Comparison of ENCODE assay signal across 20 cellular contexts in genomic region chr15:34889486-34889885, GRCh38.
A peak's percentile ranks its signal among the peaks of the same experiment; 100 is the strongest.
DNase-seq lines count a peak whose midpoint lies in the region; FAIRE-seq and TF ChIP-seq lines count a peak whose summit lies in the region.
"Had no signal": no experiment of that assay in that cellular context is flagged by ENCODE, and none has a peak within 500 bp of the region (broad histone marks: within the 10 kb centered on the region; RNA-seq: fewer than 3 reads in every experiment).

No MANE protein-coding gene starts in this region.

- intact Hi-C loops in MCF 10A (cut with micrococcal nuclease): no loop called here
- intact Hi-C loops in breast epithelium (cut with DNase I; ENCODE audit: low total_unique reads): no loop called here

- no peaks in the 10 kb centered on the region for H3K4me1 Mint-ChIP-seq in MCF 10A (ENCODE audit: insufficient read depth, unreplicated experiment)

- peaks cover 7% of the 10 kb centered on the region for H3K36me3 ChIP-seq in breast epithelium
- peaks cover 10% of the 10 kb centered on the region in 2 donors for H3K36me3 ChIP-seq in small intestine (ENCODE audit: control insufficient read depth in 2 of 2, insufficient read depth in 2 of 2, low read length in 2 of 2)

- H3K36me3 Mint-ChIP-seq in MCF 10A (ENCODE audit: insufficient read depth, unreplicated experiment): peaks cover 77% of the 10 kb centered on the region

- no peak overlapping the region for H3K27ac Mint-ChIP-seq in MCF 10A (ENCODE audit: low read depth, unreplicated experiment)
- H3K27ac Mint-ChIP-seq: H9 had no signal

- H3K27me3 ChIP-seq in breast epithelium: no peaks in the 10 kb centered on the region
- no peaks in the 10 kb centered on the region for H3K27me3 ChIP-seq in small intestine (ENCODE audit: control insufficient read depth in 2 of 2, insufficient read depth in 2 of 2, low read length in 2 of 2)
- H3K27me3 ChIP-seq: BLaER1 treated with 17β-estradiol and CSF1 and Interleukin-3, amounts not matched to agents 10 nM and 100 nM; SJSA1 had no signal

- no peak overlapping the region for H3K4me3 Mint-ChIP-seq in MCF 10A (ENCODE audit: unreplicated experiment)
- H3K4me3 Mint-ChIP-seq: H9 had no signal

- TF ChIP-seq CTCF in MCF 10A (IDR thresholded peaks at IDR 0.05; ENCODE audit: unreplicated experiment) (no peak), breast epithelium (IDR thresholded peaks at IDR 0.05) (no peak)

- H3K27me3 Mint-ChIP-seq in MCF 10A (ENCODE audit: insufficient read depth, unreplicated experiment): no peaks in the 10 kb centered on the region

- H3K9me3 Mint-ChIP-seq in MCF 10A (ENCODE audit: unreplicated experiment): peaks cover 17% of the 10 kb centered on the region

- 87 to 94% (median 94%) methylated on average over 7 of the region's 7 CpGs for WGBS in small intestine, 3 donors

- POLR2A ChIA-PET in MCF 10A (lab: Yijun Ruan, JAX) (interaction anchor here (0.7 to 1.2 kb wide), 2 partner anchors 14 to 18 kb away, joined by 3 to 4 read pairs; no protein-coding TSS in a partner anchor), HEK293T (lab: Yijun Ruan, JAX) (no interaction called here)

- H3K27ac ChIP-seq in breast epithelium: no peak overlapping the region
- no peak overlapping the region for H3K27ac ChIP-seq in small intestine (ENCODE audit: low read depth in 1 of 2, low read length in 1 of 2)
- H3K27ac ChIP-seq: 22Rv1; BLaER1 treated with 17β-estradiol and CSF1 and Interleukin-3, amounts not matched to agents 10 nM and 100 nM; RWPE1 had no signal

- CTCF ChIA-PET in MCF 10A (lab: Yijun Ruan, JAX): interaction anchor here (0.5 to 1.3 kb wide), 6 partner anchors 28 to 211 kb away, joined by 3 to 7 read pairs (median 3); no protein-coding TSS in a partner anchor
- CTCF ChIA-PET in HEK293T (lab: Yijun Ruan, JAX): no interaction called here

- peak; percentile 23 for FAIRE-seq in small intestine (lab: Jason Lieb, UNC)
- FAIRE-seq: HTR-8/SVneo had no signal

- H3K4me3 ChIP-seq in breast epithelium (no peak overlapping the region), small intestine (ENCODE audit: low read depth in 1 of 2, low read length in 2 of 2) (no peak overlapping the region)
- H3K4me3 ChIP-seq: BLaER1 treated with 17β-estradiol and CSF1 and Interleukin-3, amounts not matched to agents 10 nM and 100 nM; SJSA1 had no signal

- DNase-seq in MCF 10A (ENCODE audit: unreplicated experiment) (peak; percentile 4), breast epithelium (ENCODE audit: low spot score in 2 of 2) (no peak), amniotic epithelial cell (ENCODE audit: low read depth) (peak; percentile 23), fibroblast of peridontal ligament (ENCODE audit: extremely low read depth) (peak; percentile 19), small intestine (no peak), T-helper 2 cell (no peak), NCI-H187 treated with DMSO at 0.1 percent for 48 hours (lab: John Stamatoyannopoulos, UW) (no peak), HEK293T (ENCODE audit: extremely low spot score) (no peak)
- DNase-seq: H9, KBM-7, MM.1S, NCI-H1417, NCI-H2029 treated with DMSO at 0.1 percent for 48 hours, NCI-H345, NCI-H69 had no signal

- no peak for TF ChIP-seq POLR2A in breast epithelium (IDR thresholded peaks at IDR 0.05)

- peaks cover 5 to 8% of the 10 kb centered on the region in 2 donors for H3K9me3 ChIP-seq in breast epithelium
- no peaks in the 10 kb centered on the region for H3K9me3 ChIP-seq in small intestine (ENCODE audit: control insufficient read depth, low read depth)
- H3K9me3 ChIP-seq: SJSA1 had no signal

- H3K4me1 ChIP-seq in breast epithelium: no peaks in the 10 kb centered on the region
- no peaks in the 10 kb centered on the region for H3K4me1 ChIP-seq in small intestine (ENCODE audit: control insufficient read depth in 2 of 2, insufficient read depth in 1 of 2, low read depth in 1 of 2, low read length in 1 of 2)
- H3K4me1 ChIP-seq: BLaER1 treated with 17β-estradiol and CSF1 and Interleukin-3, amounts not matched to agents 10 nM and 100 nM had no signal

- no TSS peak for BruUV-seq in MCF 10A (replicated peaks; lab: Mats Ljungman, UMichigan)

TF ChIP-seq in HEK293T, 16 proteins besides CTCF, POLR2A, EP300 and RAD21:
- TF ChIP-seq PKNOX1 (IDR thresholded peaks at IDR 0.05) (no peak), FOXM1 (IDR thresholded peaks at IDR 0.05; ENCODE audit: borderline replicate concordance) (no peak), TARDBP (IDR thresholded peaks at IDR 0.05) (no peak), FOXA1 (IDR thresholded peaks at IDR 0.05) (no peak), FOXK2 (IDR thresholded peaks at IDR 0.05) (no peak), HDGF (IDR thresholded peaks at IDR 0.05; ENCODE audit: borderline replicate concordance) (no peak), ELF4 (IDR thresholded peaks at IDR 0.05) (no peak), ZNF384 (IDR thresholded peaks at IDR 0.05) (no peak), LEF1 (IDR thresholded peaks at IDR 0.05; ENCODE audit: borderline replicate concordance) (no peak), BHLHE40 (IDR thresholded peaks at IDR 0.05; ENCODE audit: borderline replicate concordance) (no peak), L3MBTL2 (conservative IDR thresholded peaks at IDR 0.05) (no peak), ARNT (IDR thresholded peaks at IDR 0.05) (no peak)

Comparison
In these comparisons a context has a peak if more than half of its experiments do, and no peak if none do; other contexts are left out.
1. DNase-seq: peak in MCF 10A (single experiment), amniotic epithelial cell (single experiment) and fibroblast of peridontal ligament (single experiment); none in breast epithelium (0 of 2), small intestine (single experiment), T-helper 2 cell (0 of 5), NCI-H187 treated with DMSO at 0.1 percent for 48 hours (single experiment) and HEK293T (single experiment).